Comparison of ENCODE assay signal across 1 cellular context in genomic region chr6:155444120-155444917, GRCh38.
A peak's percentile ranks its signal among the peaks of the same experiment; 100 is the strongest.
TF ChIP-seq lines count a peak whose summit lies in the region.

No MANE protein-coding gene starts in this region.

TF ChIP-seq in HepG2, 621 proteins besides CTCF, POLR2A, EP300 and RAD21 (continued from another document and continues in another):
- TF ChIP-seq FOXP1 (IDR thresholded peaks at IDR 0.05) (peak; percentile 56; the same call in 1 of the 2 replicates), FOXP1 (CRISPR knock-in tag; IDR thresholded peaks at IDR 0.05) (peak; percentile 80; the same call in 1 of the 2 replicates), TP53 (CRISPR knock-in tag; conservative IDR thresholded peaks at IDR 0.05) (0 out of 2 replicates have a peak, but pooled peaks have one; percentile 25), NR2F2 (IDR thresholded peaks at IDR 0.05; ENCODE audit: borderline replicate concordance, low read depth) (peak; percentile 58), EED (CRISPR knock-in tag; IDR thresholded peaks at IDR 0.05) (no peak), KAT8 (CRISPR knock-in tag; IDR thresholded peaks at IDR 0.05) (peak; percentile 80; the same call in 1 of the 2 replicates), MIXL1 (CRISPR knock-in tag; IDR thresholded peaks at IDR 0.05) (peak; percentile 88), ZNF614 (CRISPR knock-in tag; IDR thresholded peaks at IDR 0.05; ENCODE audit: borderline replicate concordance) (peak; percentile 78), GATA4 (IDR thresholded peaks at IDR 0.05; ENCODE audit: borderline replicate concordance, low read depth) (peak; percentile 98), ZNF713 (CRISPR knock-in tag; IDR thresholded peaks at IDR 0.05) (no peak), ZNF883 (CRISPR knock-in tag; IDR thresholded peaks at IDR 0.05; ENCODE audit: not compliant biosample characterization) (no peak), ZNF280D (CRISPR knock-in tag; IDR thresholded peaks at IDR 0.05) (peak; percentile 87), HOXA9 (CRISPR knock-in tag; IDR thresholded peaks at IDR 0.05; ENCODE audit: borderline replicate concordance) (no peak), ZNF281 (CRISPR knock-in tag; IDR thresholded peaks at IDR 0.05; ENCODE audit: borderline replicate concordance) (peak; percentile 63; the same call in 1 of the 2 replicates), ZNF709 (CRISPR knock-in tag; IDR thresholded peaks at IDR 0.05) (no peak), ZSCAN22 (CRISPR knock-in tag; IDR thresholded peaks at IDR 0.05) (peak; percentile 46; the same call in 1 of the 2 replicates), ZNF230 (CRISPR knock-in tag; IDR thresholded peaks at IDR 0.05) (peak; percentile 69; the same call in 1 of the 2 replicates), MAFK (conservative IDR thresholded peaks at IDR 0.05 in 1 of 2, IDR thresholded peaks at IDR 0.05 in 1 of 2; ENCODE audit: low read length in 2 of 2) (peak; percentile 42 to 51; a peak in 2 of 4 replicates), FOXC1 (CRISPR knock-in tag; IDR thresholded peaks at IDR 0.05; ENCODE audit: borderline replicate concordance) (no peak), SNAPC2 (CRISPR knock-in tag; IDR thresholded peaks at IDR 0.05) (0 out of 2 replicates have a peak, but pooled peaks have one; percentile 36), ETV6 (CRISPR knock-in tag; conservative IDR thresholded peaks at IDR 0.05) (0 out of 2 replicates have a peak, but pooled peaks have one; percentile 56), BCL3 (CRISPR knock-in tag; IDR thresholded peaks at IDR 0.05) (no peak), ZBTB7B (CRISPR knock-in tag; IDR thresholded peaks at IDR 0.05) (peak; percentile 84), ZSCAN30 (CRISPR knock-in tag; IDR thresholded peaks at IDR 0.05) (no peak), KIAA2018 (CRISPR knock-in tag; IDR thresholded peaks at IDR 0.05; ENCODE audit: borderline replicate concordance) (no peak), ZNF3 (CRISPR knock-in tag; IDR thresholded peaks at IDR 0.05) (no peak), ZNF335 (CRISPR knock-in tag; IDR thresholded peaks at IDR 0.05) (no peak), ZBTB39 (CRISPR knock-in tag; IDR thresholded peaks at IDR 0.05) (no peak), ZNF788 (CRISPR knock-in tag; IDR thresholded peaks at IDR 0.05; ENCODE audit: borderline replicate concordance) (peak; percentile 35; the same call in 1 of the 2 replicates), ZNF782 (CRISPR knock-in tag; IDR thresholded peaks at IDR 0.05; ENCODE audit: borderline replicate concordance) (no peak; the same call in 1 of the 2 replicates), KLF16 (CRISPR knock-in tag; IDR thresholded peaks at IDR 0.05) (peak in 1 of 2 experiments; percentile 94; a peak in 2 of 4 replicates), SIX4 (CRISPR knock-in tag; IDR thresholded peaks at IDR 0.05) (peak; percentile 97), TBX2 (CRISPR knock-in tag; IDR thresholded peaks at IDR 0.05; ENCODE audit: borderline replicate concordance) (peak; percentile 93), HDAC2 (CRISPR knock-in tag; IDR thresholded peaks at IDR 0.05) (peak; percentile 91), CCAR2 (optimal IDR thresholded peaks at IDR 0.05; ENCODE audit: low read depth, low read length) (no peak), AKNA (CRISPR knock-in tag; IDR thresholded peaks at IDR 0.05; ENCODE audit: borderline replicate concordance) (no peak), NBN (conservative IDR thresholded peaks at IDR 0.05) (no peak), CREM (IDR thresholded peaks at IDR 0.05) (peak; percentile 91), CREM (CRISPR knock-in tag; IDR thresholded peaks at IDR 0.05) (no peak), ZFAT (CRISPR knock-in tag; conservative IDR thresholded peaks at IDR 0.05) (no peak), ZNF790 (CRISPR knock-in tag; IDR thresholded peaks at IDR 0.05; ENCODE audit: borderline replicate concordance) (no peak)
